In genomic region chr10:79862269-79862668, GRCh38 we compare ENCODE assay signal across 8 cellular contexts. TPM values are rescaled to one million over a fixed set of nuclear protein-coding genes. Genes with fewer than 3 reads are reported as not detected.
"Had no signal": no experiment of that assay in that cellular context is flagged by ENCODE, and none has a peak within 500 bp of the region (broad histone marks: within the 10 kb centered on the region; RNA-seq: fewer than 3 reads in every experiment).

No MANE protein-coding gene starts in this region.

RNA-seq across cellular contexts. Expression of gene NUTM2E, which starts 35.7 kb away (rescaled TPM):
- total RNA-seq: natural killer cell treated with Interleukin-12 subunit alpha and Interleukin-12 subunit beta and Interleukin-15 and Interleukin-18, amount 100 ng/mL, for 72 hours; right atrium auricular region; sciatic nerve; skeletal muscle tissue; suprapubic skin; upper lobe of right lung; urinary bladder had no signal
- polyA plus RNA-seq: naive thymus-derived CD8-positive, alpha-beta T cell had no signal
